ENCODE assay signal across 9 cellular contexts in genomic region chrX:143664302-143664701, GRCh38. TPM values are rescaled to one million over a fixed set of nuclear protein-coding genes. Genes with fewer than 3 reads are reported as not detected.
DNase-seq lines count a peak whose midpoint lies in the region; ATAC-seq and TF ChIP-seq lines count a peak whose summit lies in the region.
"Had no signal": no experiment of that assay in that cellular context is flagged by ENCODE, and none has a peak within 500 bp of the region (broad histone marks: within the 10 kb centered on the region; RNA-seq: fewer than 3 reads in every experiment).

No MANE protein-coding gene starts in this region.

- DNase-seq in DND-41, result no peak
- DNase-seq in HFF-Myc (ENCODE audit: extremely low read depth, low read depth), result no peak
- no peak for DNase-seq in WERI-Rb-1
- DNase-seq in stomach, result no peak
- no peak for DNase-seq in NOMO-1 treated with DMSO at 0.1 percent for 48 hours (lab: John Stamatoyannopoulos, UW; ENCODE audit: unreplicated experiment)
- DNase-seq in GM19238 (ENCODE audit: insufficient read length, low spot score), result no peak

- no peak for ATAC-seq in DND-41 (ENCODE audit: insufficient read depth, low read depth)
- no peak for ATAC-seq in HG02623 (IDR thresholded peaks at IDR 0.05; ENCODE audit: unreplicated experiment)

- H4K20me1 ChIP-seq in DND-41 (ENCODE audit: insufficient read depth, low read length), result no peaks in the 10 kb centered on the region

- no peak for TF ChIP-seq EP300 in stomach (IDR thresholded peaks at IDR 0.05)

- WGBS in liver, result 42% methylated on average over 5 of the region's 5 CpGs
- WGBS in stomach, 5 donors, result 25 to 44% (median 36%) methylated on average over 5 of the region's 5 CpGs

- H3K27me3 ChIP-seq in DND-41 (ENCODE audit: insufficient read depth, low read length, poor library complexity) (no peaks in the 10 kb centered on the region), WERI-Rb-1 (ENCODE audit: insufficient read depth, low read depth, severe bottlenecking) (peaks cover 37% of the 10 kb centered on the region), liver (ENCODE audit: control insufficient read depth in 4 of 4, insufficient read depth in 4 of 4, low read length in 3 of 4) (peaks cover 0 to 6% (median 0%) of the 10 kb centered on the region in 4 donors), stomach (no peaks in the 10 kb centered on the region)

- H3K4me1 ChIP-seq in DND-41 (ENCODE audit: insufficient read depth, low read length) (no peaks in the 10 kb centered on the region), liver (ENCODE audit: control insufficient read depth in 4 of 4, insufficient read depth in 4 of 4, low read length in 3 of 4) (no peaks in the 10 kb centered on the region), stomach (no peaks in the 10 kb centered on the region)

- H3K9me3 ChIP-seq in DND-41 (ENCODE audit: insufficient read depth, low read length, severe bottlenecking), result no peaks in the 10 kb centered on the region
- no peaks in the 10 kb centered on the region for H3K9me3 ChIP-seq in WERI-Rb-1 (ENCODE audit: severe bottlenecking)
- no peaks in the 10 kb centered on the region for H3K9me3 ChIP-seq in liver (ENCODE audit: control insufficient read depth in 4 of 4, low read length in 3 of 4)
- H3K9me3 ChIP-seq in stomach, result no peaks in the 10 kb centered on the region

- H3K4me2 ChIP-seq in DND-41 (ENCODE audit: insufficient read depth, low read length), result no peak overlapping the region

- intact Hi-C loops in stomach (cut with DNase I; ENCODE audit: low total_unique reads), result no loop called here

- no peak overlapping the region for H2AFZ ChIP-seq in DND-41 (ENCODE audit: low read depth, low read length)

- TF ChIP-seq POLR2A in stomach (IDR thresholded peaks at IDR 0.05), result no peak

- H3K79me2 ChIP-seq in DND-41 (ENCODE audit: insufficient read depth, low read length), result no peaks in the 10 kb centered on the region

- TF ChIP-seq RAD21 in liver (IDR thresholded peaks at IDR 0.05), result peak; percentile 43 to 73

- H3K27ac ChIP-seq in DND-41 (ENCODE audit: low read length) (no peak overlapping the region), WERI-Rb-1 (no peak overlapping the region), liver (ENCODE audit: low read depth in 1 of 2, low read length in 2 of 2) (no peak overlapping the region), stomach (no peak overlapping the region)
- H3K27ac ChIP-seq: epithelial cell of prostate had no signal

- peak; percentile 50 for TF ChIP-seq CTCF in DND-41 (IDR thresholded peaks at IDR 0.05; ENCODE audit: borderline replicate concordance, extremely low read depth, low read length, poor library complexity, severe bottlenecking)
- peak; percentile 21 for TF ChIP-seq CTCF in HFF-Myc (IDR thresholded peaks at IDR 0.05; ENCODE audit: low read depth, low read length, missing control alignments)
- TF ChIP-seq CTCF in WERI-Rb-1 (IDR thresholded peaks at IDR 0.05; ENCODE audit: low read depth, low read length), result peak; percentile 12; the same call in 1 of the 2 replicates
- peak; percentile 45 for TF ChIP-seq CTCF in liver (IDR thresholded peaks at IDR 0.05; ENCODE audit: low read depth, low read length, missing input control)
- TF ChIP-seq CTCF in stomach (IDR thresholded peaks at IDR 0.05), result peak in 2 of 7 experiments; percentile 37 to 38

- H3K9ac ChIP-seq in DND-41 (ENCODE audit: low read depth, low read length) (no peak overlapping the region), liver (ENCODE audit: low read depth in 1 of 2, low read length in 2 of 2) (no peak overlapping the region)

- H3K36me3 ChIP-seq in DND-41 (ENCODE audit: insufficient read depth, low read length) (no peaks in the 10 kb centered on the region), WERI-Rb-1 (no peaks in the 10 kb centered on the region), liver (ENCODE audit: control insufficient read depth in 4 of 4, insufficient read depth in 3 of 4, low read depth in 1 of 4, low read length in 3 of 4) (no peaks in the 10 kb centered on the region), stomach (no peaks in the 10 kb centered on the region)

- H3K4me3 ChIP-seq in DND-41 (ENCODE audit: low read depth in 1 of 2, low read length in 2 of 2), result no peak overlapping the region
- H3K4me3 ChIP-seq in HFF-Myc (replicated peaks; ENCODE audit: low read depth, low read length), result no peak overlapping the region
- H3K4me3 ChIP-seq in WERI-Rb-1 (ENCODE audit: low read depth, low read length), result no peak overlapping the region
- H3K4me3 ChIP-seq in liver (ENCODE audit: low read depth in 1 of 3, low read length in 3 of 3), result no peak overlapping the region
- no peak overlapping the region for H3K4me3 ChIP-seq in stomach

TF ChIP-seq in liver, 16 proteins besides CTCF, POLR2A, EP300 and RAD21:
- TF ChIP-seq HNF4G (IDR thresholded peaks at IDR 0.05), result no peak

RNA-seq across cellular contexts. Expression of gene SLITRK4, which starts 28.4 kb away (rescaled TPM):
- total RNA-seq in liver (under 1 TPM; 0.08 to 0.28 TPM), stomach (1 to 10 TPM in 1 of 5 donors, under 1 TPM in 1, not detected in 3; 0.29 to 6.2 TPM)
- polyA plus RNA-seq in liver (under 1 TPM in 1 of 2 donors, not detected in 1; 0.03 TPM), stomach (under 1 TPM; 0.03 to 0.15 (median 0.06) TPM)

RNA-seq across cellular contexts. Expression of gene SPANXN2, which starts 56.2 kb away (rescaled TPM):
- total RNA-seq in liver, result not detected
- polyA plus RNA-seq in liver, result not detected
- not detected for total RNA-seq in stomach
- polyA plus RNA-seq in stomach, result not detected
